ENCODE assay signal across 8 cellular contexts in genomic region chr10:86899670-86900276, GRCh38. TPM values are rescaled to one million over a fixed set of nuclear protein-coding genes. Genes with fewer than 3 reads are reported as not detected.
DNase-seq lines count a peak whose midpoint lies in the region; ATAC-seq and TF ChIP-seq lines count a peak whose summit lies in the region.

No MANE protein-coding gene starts in this region.

- H3K27ac ChIP-seq in SJSA1 (no peak overlapping the region), breast epithelium (no peak overlapping the region)

- no peak for TF ChIP-seq POLR2A in breast epithelium (IDR thresholded peaks at IDR 0.05)

- intact Hi-C loops in breast epithelium (cut with DNase I; ENCODE audit: low total_unique reads): loop anchor here (10.0 kb wide), 1 partner anchor 215 kb away; no protein-coding TSS in a partner anchor

- H3K9me3 ChIP-seq in SJSA1 (replicated peaks) (no peaks in the 10 kb centered on the region), breast epithelium (no peaks in the 10 kb centered on the region)

- H3K4me1 ChIP-seq in SJSA1 (replicated peaks): no peaks in the 10 kb centered on the region
- no peaks in the 10 kb centered on the region for H3K4me1 ChIP-seq in breast epithelium

- peak; percentile 54 to 85 (median 83) for TF ChIP-seq CTCF in breast epithelium (IDR thresholded peaks at IDR 0.05)

- H3K4me3 ChIP-seq in SJSA1: no peak overlapping the region
- H3K4me3 ChIP-seq in breast epithelium: no peak overlapping the region

- peak; percentile 70 for DNase-seq in GM03348 (ENCODE audit: low spot score)
- peak; percentile 30 for DNase-seq in HuH-7.5 (ENCODE audit: low spot score)
- DNase-seq in SJSA1 (ENCODE audit: low read depth in 1 of 2, low spot score in 2 of 2): peak; percentile 53 to 60
- DNase-seq in breast epithelium (ENCODE audit: low spot score in 2 of 2): peak; percentile 56 to 65
- DNase-seq in inferior parietal cortex (ENCODE audit: extremely low spot score): peak; percentile 90
- DNase-seq in stimulated activated CD4-positive, alpha-beta T cell treated with anti-CD3 and anti-CD28 coated beads, Interleukin-12 subunit alpha, Interleukin-12 subunit beta, amount 100 ng/mL, for 4 hours: peak; percentile 6

- ATAC-seq in HG02571 (IDR thresholded peaks at IDR 0.05; ENCODE audit: unreplicated experiment): no peak
- ATAC-seq in HG03342 (IDR thresholded peaks at IDR 0.05; ENCODE audit: unreplicated experiment): no peak

- H3K27me3 ChIP-seq in SJSA1 (replicated peaks): no peaks in the 10 kb centered on the region
- no peaks in the 10 kb centered on the region for H3K27me3 ChIP-seq in breast epithelium

- H3K36me3 ChIP-seq in SJSA1: peaks cover 33% of the 10 kb centered on the region
- no peaks in the 10 kb centered on the region for H3K36me3 ChIP-seq in breast epithelium

RNA-seq across cellular contexts. Expression of gene MMRN2, which starts 57.6 kb away (rescaled TPM):
- total RNA-seq in SJSA1 (2014; rRNA removed; shearing (Covaris generic)): 1.5 TPM in 1 of 2 replicates, not detected in the other
- 10 to 100 TPM; 23.0 to 60.3 (median 32.6) TPM for total RNA-seq in breast epithelium

RNA-seq across cellular contexts. Expression of gene SNCG, which starts 58.6 kb away (rescaled TPM):
- total RNA-seq in SJSA1 (2014; rRNA removed; shearing (Covaris generic)): 0.74 TPM in 1 of 2 replicates, not detected in the other
- 100 to 1,000 TPM in 1 of 3 donors, 10 to 100 TPM in 2; 52.1 to 255 (median 53.7) TPM for total RNA-seq in breast epithelium

Comparison
In these comparisons a context has a peak if more than half of its experiments do, and no peak if none do; other contexts are left out.
1. DNase-seq: peak in every context shown above with its lines; median percentile 90 in inferior parietal cortex; 70 in GM03348; 60 in breast epithelium; 56 in SJSA1; 30 in HuH-7.5; 6 in stimulated activated CD4-positive, alpha-beta T cell treated with anti-CD3 and anti-CD28 coated beads, Interleukin-12 subunit alpha, Interleukin-12 subunit beta, amount 100 ng/mL, for 4 hours.
2. RNA of gene SNCG, which starts 58.6 kb away (total RNA-seq): 52.1 to 255 TPM in breast epithelium; 0.74 TPM in SJSA1; every median in the first group is over 10 times any median in the second.